Comparison of ENCODE assay signal across 8 cellular contexts in genomic region chr4:128811571-128812359, GRCh38. TPM values are rescaled to one million over a fixed set of nuclear protein-coding genes. Genes with fewer than 3 reads are reported as not detected.
DNase-seq lines count a peak whose midpoint lies in the region; ATAC-seq, FAIRE-seq and TF ChIP-seq lines count a peak whose summit lies in the region.

No MANE protein-coding gene starts in this region.

- peak overlapping the region; percentile 98 for H3K27ac Mint-ChIP-seq in activated B cell treated with CpG ODN at 0.5 μM for 24 hours

- peaks cover 13% of the 10 kb centered on the region for H3K36me3 Mint-ChIP-seq in activated B cell treated with CpG ODN at 0.5 μM for 24 hours (ENCODE audit: low read depth)

- no peak for FAIRE-seq in keratinocyte (lab: Jason Lieb, UNC)

- peaks cover 25% of the 10 kb centered on the region for H3K4me1 Mint-ChIP-seq in activated B cell treated with CpG ODN at 0.5 μM for 24 hours

- in situ Hi-C loops in GM18951 (cut with MboI; ENCODE audit: low sequenced_read_pairs, unreplicated experiment) = no loop called here

- peaks cover 7% of the 10 kb centered on the region for H3K4me1 ChIP-seq in keratinocyte (ENCODE audit: control insufficient read depth, extremely low read depth, insufficient read depth, low read length)

- dilution Hi-C loops in keratinocyte (cut with MboI; ENCODE audit: extremely low pct_ligation_motif_present, low sequenced_read_pairs) = no loop called here

- H3K36me3 ChIP-seq in keratinocyte (ENCODE audit: control insufficient read depth in 2 of 2, extremely low read depth in 1 of 2, insufficient read depth in 2 of 2, low read length in 2 of 2) = no peaks in the 10 kb centered on the region

- intact Hi-C loops in activated B cell treated with CpG ODN at 0.5 μM for 24 hours (cut with micrococcal nuclease) = loop anchor here (1.0 to 5.0 kb wide), 6 partner anchors 15 to 846 kb away; partner anchors contain the start of genes ABHD18, MFSD8 and SCLT1

- no peaks in the 10 kb centered on the region for H3K27me3 Mint-ChIP-seq in activated B cell treated with CpG ODN at 0.5 μM for 24 hours

- peak overlapping the region; percentile 97 for H3K4me3 Mint-ChIP-seq in activated B cell treated with CpG ODN at 0.5 μM for 24 hours

- no peaks in the 10 kb centered on the region for H3K9me1 ChIP-seq in keratinocyte (ENCODE audit: control insufficient read depth, extremely low read depth, insufficient read depth, low read length)

- H3K79me2 ChIP-seq in keratinocyte (ENCODE audit: control insufficient read depth, insufficient read depth, low read length) = peaks cover 13% of the 10 kb centered on the region

- H3K27ac ChIP-seq in keratinocyte (ENCODE audit: control insufficient read depth, insufficient read depth, low read length) = peak overlapping the region; percentile 57

- H3K4me2 ChIP-seq in keratinocyte (ENCODE audit: control insufficient read depth, extremely low read depth, insufficient read depth, low read depth, low read length) = peak overlapping the region; percentile 69

- H2AFZ ChIP-seq in keratinocyte (ENCODE audit: control insufficient read depth, low read length) = peak overlapping the region; percentile 81

- no peaks in the 10 kb centered on the region for H4K20me1 ChIP-seq in keratinocyte (ENCODE audit: control insufficient read depth, extremely low read depth, insufficient read depth, low read length)

- TF ChIP-seq CTCF in AG09319 (IDR thresholded peaks at IDR 0.05; ENCODE audit: low read depth, low read length) (no peak; the same call in 1 of the 2 replicates), activated B cell treated with CpG ODN at 0.5 μM for 24 hours (IDR thresholded peaks at IDR 0.05) (no peak), cardiac fibroblast (IDR thresholded peaks at IDR 0.05; ENCODE audit: low read depth, low read length) (no peak), keratinocyte (optimal IDR thresholded peaks at IDR 0.05 in 1 of 3, IDR thresholded peaks at IDR 0.05 in 1 of 3, conservative IDR thresholded peaks at IDR 0.05 in 1 of 3; ENCODE audit: extremely low read depth in 1 of 3, insufficient read depth in 2 of 3, low read length in 3 of 3) (no peak)

- H3K9me3 ChIP-seq in keratinocyte (ENCODE audit: control insufficient read depth, low read depth, low read length) = no peaks in the 10 kb centered on the region

- POLR2A ChIA-PET in activated B cell treated with CpG ODN at 0.5 μM for 24 hours (lab: Charles Lee) = interaction anchor here (0.8 to 2.0 kb wide), 8 partner anchors 9 to 931 kb away, joined by 3 to 17 read pairs (median 7); partner anchors contain the start of genes LARP1B, PGRMC2, PLK4 and SCLT1

- CTCF ChIA-PET in activated B cell treated with CpG ODN at 0.5 μM for 24 hours (lab: Charles Lee) = interaction anchor here (0.9 to 1.8 kb wide), 3 partner anchors 12 to 51 kb away, joined by 3 to 7 read pairs (median 6); no protein-coding TSS in a partner anchor

- ATAC-seq in HG03159 (IDR thresholded peaks at IDR 0.05; ENCODE audit: unreplicated experiment) (peak; percentile 51), activated B cell treated with CpG ODN at 0.5 μM for 24 hours (ENCODE audit: low read depth) (peak; percentile 33)

- no peaks in the 10 kb centered on the region for H3K27me3 ChIP-seq in keratinocyte (ENCODE audit: control insufficient read depth, extremely low read depth, insufficient read depth, low read length)

- DNase-seq in AG09319 (ENCODE audit: extremely low read depth, low read depth) (peak; percentile 76), NCI-H2196 treated with DMSO at 0.1 percent for 48 hours (lab: John Stamatoyannopoulos, UW; ENCODE audit: unreplicated experiment) (peak; percentile 77), activated B cell treated with CpG ODN at 0.5 μM for 24 hours (peak; percentile 73), cardiac fibroblast (ENCODE audit: low read depth in 2 of 2) (peak; percentile 94), keratinocyte (ENCODE audit: low read depth, low spot score) (no peak)
- peak; percentile 61 to 70 for DNase-seq in stimulated activated CD4-positive, alpha-beta T cell treated with anti-CD3 and anti-CD28 coated beads, Interleukin-15, amount 100 ng/mL, for 1 hour (ENCODE audit: low read depth in 1 of 2, low spot score in 1 of 2)

- peak overlapping the region; percentile 82 to 83 for H3K4me3 ChIP-seq in cardiac fibroblast (replicated peaks in 1 of 2; ENCODE audit: low read depth in 2 of 2, low read length in 2 of 2)
- H3K4me3 ChIP-seq in keratinocyte (ENCODE audit: control insufficient read depth in 2 of 3, extremely low read depth in 1 of 3, insufficient read depth in 2 of 3, low read depth in 1 of 3, low read length in 3 of 3) = peak overlapping the region; percentile 69 to 98 (median 91)

- TF ChIP-seq POLR2A in GM18951 (IDR thresholded peaks at IDR 0.05; ENCODE audit: extremely low read depth, insufficient read depth, insufficient read length) = peak; percentile 77

- peak overlapping the region; percentile 74 for H3K9ac ChIP-seq in keratinocyte (ENCODE audit: control insufficient read depth, extremely low read depth, insufficient read depth, low read length)

- H3K9me3 Mint-ChIP-seq in activated B cell treated with CpG ODN at 0.5 μM for 24 hours = no peaks in the 10 kb centered on the region

RNA-seq across cellular contexts. Expression of gene JADE1, which starts 2.3 kb away (rescaled TPM):
- total RNA-seq in activated B cell treated with CpG ODN at 0.5 μM for 24 hours = 26.2 and 29.2 TPM in 2 replicates
- polyA plus RNA-seq in keratinocyte = 1.3 to 2.8 TPM (median 2.2 TPM) in 3 replicates
- polyA plus RNA-seq in keratinocyte (2011; ENCODE audit: low read depth) = 6.2 TPM
- 1.4 and 1.5 TPM in 2 replicates for polyA plus RNA-seq in keratinocyte (2011; cell fraction: cytosol; rRNA removed)
- polyA plus RNA-seq in keratinocyte (2011; cell fraction: nucleus; rRNA removed) = 3.5 and 4.3 TPM in 2 replicates
- 2.4 and 4.3 TPM in 2 replicates for polyA plus RNA-seq in keratinocyte (2012; ENCODE audit: low replicate concordance)
- 3.3 to 5.4 TPM (median 3.9 TPM) in 3 replicates for polyA minus RNA-seq in keratinocyte
- 1.9 TPM for polyA minus RNA-seq in keratinocyte (2011; cell fraction: cytosol; rRNA and poly(A)+ RNA removed)
- 3.2 and 3.8 TPM in 2 replicates for polyA minus RNA-seq in keratinocyte (2011; cell fraction: nucleus; rRNA and poly(A)+ RNA removed)
